Comparison of ENCODE assay signal across 20 cellular contexts in the genomic region with DNA sequence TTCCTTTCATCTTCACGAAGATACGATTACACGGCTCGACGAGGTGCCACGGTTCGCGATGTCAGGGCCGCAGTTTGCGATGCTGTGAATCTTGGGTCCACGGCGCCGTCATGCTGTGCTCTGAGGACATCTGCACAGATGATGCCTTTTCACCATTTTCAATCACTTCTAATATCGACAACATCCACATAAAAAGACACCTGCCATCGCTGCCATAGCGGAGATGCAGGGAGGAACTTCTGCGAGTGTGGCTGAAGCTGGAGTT. TPM values are rescaled to one million over a fixed set of nuclear protein-coding genes. Genes with fewer than 3 reads are reported as not detected.
DNase-seq lines count a peak whose midpoint lies in the region; FAIRE-seq and TF ChIP-seq lines count a peak whose summit lies in the region.
"Had no signal": no experiment of that assay in that cellular context is flagged by ENCODE, and none has a peak within 500 bp of the region (broad histone marks: within the 10 kb centered on the region; RNA-seq: fewer than 3 reads in every experiment).

No MANE protein-coding gene starts in this region.

- H3K18ac ChIP-seq in H9 (ENCODE audit: insufficient read length, low read depth, low read length) = no peak overlapping the region
- no peak overlapping the region for H3K18ac ChIP-seq in H1 (ENCODE audit: extremely low read depth, low read length)
- H3K18ac ChIP-seq in neuronal stem cell (ENCODE audit: low read length) = no peak overlapping the region

- no peak for TF ChIP-seq POLR2A in H1 (IDR thresholded peaks at IDR 0.05; ENCODE audit: control extremely low read depth in 1 of 2, low read depth in 2 of 2, low read length in 2 of 2)

- H3K79me1 ChIP-seq in H9 (ENCODE audit: insufficient read depth, low read depth, low read length, poor library complexity, severe bottlenecking) = no peaks in the 10 kb centered on the region
- H3K79me1 ChIP-seq in H1 (ENCODE audit: low read depth, low read length) = no peaks in the 10 kb centered on the region
- H3K79me1 ChIP-seq in neuronal stem cell (ENCODE audit: low read depth, low read length) = no peaks in the 10 kb centered on the region

- H2AK5ac ChIP-seq in H9 (ENCODE audit: insufficient read length, low read length) (no peak overlapping the region), H1 (ENCODE audit: low read depth, low read length) (no peak overlapping the region), neuronal stem cell (ENCODE audit: low read depth, low read length) (no peak overlapping the region)

- POLR2A ChIA-PET in H1 (lab: Charles Lee; ENCODE audit: partially characterized antibody) = interaction anchor here (0.9 to 9.0 kb wide), 4 partner anchors 8 to 39 kb away, joined by 3 to 77 read pairs (median 4); a partner anchor contains a TSS

- H3K36me3 Mint-ChIP-seq in H9 (ENCODE audit: insufficient read depth in 1 of 3, low read depth in 3 of 3) = peaks cover 1 to 8% (median 6%) of the 10 kb centered on the region in 3 experiments; a peak in 2 of 7 replicates

- no peak overlapping the region for H3K4me3 Mint-ChIP-seq in H9
- H3K4me3 Mint-ChIP-seq: CD4-positive, alpha-beta T cell had no signal

- H3K4me3 ChIP-seq in H1 (ENCODE audit: extremely low read depth in 1 of 4, insufficient read depth in 2 of 4, low read depth in 3 of 4, low read length in 4 of 4) (no peak overlapping the region), neuronal stem cell (ENCODE audit: low read length in 2 of 2) (no peak overlapping the region), coronary artery (no peak overlapping the region), HAP-1 (no peak overlapping the region)
- H3K4me3 ChIP-seq: BLaER1 treated with 17β-estradiol and CSF1 and Interleukin-3, amounts not matched to agents 10 nM and 100 nM had no signal

- no peak overlapping the region for H2BK5ac ChIP-seq in H9 (ENCODE audit: insufficient read length, low read length)
- no peak overlapping the region; the same call in none of the 2 replicates for H2BK5ac ChIP-seq in H1 (ENCODE audit: low read depth, low read length)
- H2BK5ac ChIP-seq in neuronal stem cell (ENCODE audit: low read length) = peak overlapping the region; percentile 13

- H3T11ph ChIP-seq in H9 (ENCODE audit: low read length) = no peak overlapping the region

- H2BK20ac ChIP-seq in H9 (ENCODE audit: low read depth, low read length, poor library complexity, severe bottlenecking) (no peak overlapping the region), H1 (ENCODE audit: low read length) (no peak overlapping the region)

- H3K4me1 Mint-ChIP-seq in H9 = no peaks in the 10 kb centered on the region

- H3K9ac ChIP-seq in H9 (ENCODE audit: extremely low read depth, insufficient read length, low read length) (no peak overlapping the region), H1 (replicated peaks in 1 of 4; ENCODE audit: extremely low read depth in 1 of 4, low read depth in 3 of 4, low read length in 3 of 4) (no peak overlapping the region), neuronal stem cell (ENCODE audit: low read depth, low read length, poor library complexity) (no peak overlapping the region)

- H4K5ac ChIP-seq in H9 (ENCODE audit: insufficient read length, low read depth, low read length) = no peak overlapping the region
- H4K5ac ChIP-seq in H1 (ENCODE audit: insufficient read length, low read depth, low read length) = no peak overlapping the region

- no peaks in the 10 kb centered on the region for H3K9me3 Mint-ChIP-seq in H9
- H3K9me3 Mint-ChIP-seq: CD4-positive, alpha-beta T cell had no signal

- TF ChIP-seq EP300 in H1 (IDR thresholded peaks at IDR 0.05; ENCODE audit: borderline replicate concordance in 1 of 2, low read depth in 2 of 2, low read length in 2 of 2) = no peak

- no peak overlapping the region for H2BK120ac ChIP-seq in H9 (ENCODE audit: low read depth, low read length, poor library complexity, severe bottlenecking)
- no peak overlapping the region for H2BK120ac ChIP-seq in H1 (replicated peaks; ENCODE audit: low read depth, low read length)
- no peak overlapping the region for H2BK120ac ChIP-seq in neuronal stem cell (ENCODE audit: low read depth, low read length)

- no peaks in the 10 kb centered on the region for H3K4me1 ChIP-seq in H9 (ENCODE audit: insufficient read depth, low read length)
- H3K4me1 ChIP-seq in H1 (replicated peaks in 1 of 4; ENCODE audit: control insufficient read depth in 3 of 4, insufficient read depth in 4 of 4, low read length in 3 of 4) = no peaks in the 10 kb centered on the region
- H3K4me1 ChIP-seq in neuronal stem cell (ENCODE audit: control insufficient read depth in 2 of 2, insufficient read depth in 1 of 2, low read depth in 1 of 2, low read length in 2 of 2) = no peaks in the 10 kb centered on the region
- no peaks in the 10 kb centered on the region for H3K4me1 ChIP-seq in HAP-1

- no peak overlapping the region for H4K91ac ChIP-seq in H9 (ENCODE audit: insufficient read length, low read depth, low read length)
- peak overlapping the region; percentile 66 for H4K91ac ChIP-seq in H1 (replicated peaks; ENCODE audit: insufficient read length, low read length)
- no peak overlapping the region for H4K91ac ChIP-seq in neuronal stem cell (ENCODE audit: low read depth, low read length, poor library complexity)

- no peak overlapping the region for H2BK15ac ChIP-seq in H9 (ENCODE audit: low read depth, low read length)
- no peak overlapping the region for H2BK15ac ChIP-seq in H1 (ENCODE audit: low read length)
- no peak overlapping the region for H2BK15ac ChIP-seq in neuronal stem cell (ENCODE audit: low read length)

- H3K56ac ChIP-seq in H9 (ENCODE audit: insufficient read length, low read depth, low read length) (no peak overlapping the region), H1 (replicated peaks; ENCODE audit: insufficient read length, low read depth, low read length) (no peak overlapping the region)

- H3K27me3 ChIP-seq in H9 (ENCODE audit: insufficient read depth, low read length) (no peaks in the 10 kb centered on the region), H1 (replicated peaks in 1 of 4; ENCODE audit: control insufficient read depth in 3 of 4, extremely low read depth in 1 of 4, insufficient read depth in 3 of 4, low read length in 3 of 4) (no peaks in the 10 kb centered on the region), neuronal stem cell (ENCODE audit: control insufficient read depth in 3 of 3, insufficient read depth in 3 of 3, low read depth in 1 of 3, low read length in 3 of 3) (no peaks in the 10 kb centered on the region), HAP-1 (ENCODE audit: low read depth) (no peaks in the 10 kb centered on the region)
- H3K27me3 ChIP-seq: BLaER1 treated with 17β-estradiol and CSF1 and Interleukin-3, amounts not matched to agents 10 nM and 100 nM had no signal

- no peak for FAIRE-seq in H1 (lab: Jason Lieb, UNC)
- FAIRE-seq: A204.1, D721Med, GM18507, H54 had no signal

- no peaks in the 10 kb centered on the region for H3K27me3 Mint-ChIP-seq in H9 (ENCODE audit: low read depth)
- H3K27me3 Mint-ChIP-seq: CD4-positive, alpha-beta T cell had no signal

- in situ Hi-C loops in HAP-1 (cut with MboI; ENCODE audit: low sequenced_read_pairs) = loop anchor here (10.0 to 25.0 kb wide), 3 partner anchors 346 to 744 kb away; a partner anchor contains a TSS

- H2AFZ ChIP-seq in H9 (ENCODE audit: low read length) = no peak overlapping the region
- no peak overlapping the region for H2AFZ ChIP-seq in H1 (ENCODE audit: low read length)
- H2AFZ ChIP-seq in neuronal stem cell (ENCODE audit: low read length) = no peak overlapping the region

- no peaks in the 10 kb centered on the region for H4K20me1 ChIP-seq in H9 (ENCODE audit: control insufficient read depth, insufficient read depth, insufficient read length)
- peaks cover 0 to 3% of the 10 kb centered on the region in 2 experiments for H4K20me1 ChIP-seq in H1 (replicated peaks in 1 of 2; ENCODE audit: control insufficient read depth in 1 of 2, insufficient read depth in 2 of 2, low read length in 2 of 2)

- no peak overlapping the region; the same call in 1 of the 2 replicates for H3K14ac ChIP-seq in H9 (ENCODE audit: insufficient read depth, low read length)
- H3K14ac ChIP-seq in H1 (ENCODE audit: insufficient read length) = no peak overlapping the region
- no peak overlapping the region for H3K14ac ChIP-seq in neuronal stem cell (ENCODE audit: low read length)

- CTCF ChIA-PET in H1 (lab: Charles Lee; ENCODE audit: partially characterized antibody) = interaction anchor here (0.6 to 2.2 kb wide), 7 partner anchors 10 to 399 kb away, joined by 3 to 6 read pairs (median 3); a partner anchor contains a TSS

- no peaks in the 10 kb centered on the region for H3K36me3 ChIP-seq in H1 (ENCODE audit: control insufficient read depth in 2 of 4, insufficient read depth in 4 of 4, low read length in 3 of 4)
- no peaks in the 10 kb centered on the region for H3K36me3 ChIP-seq in neuronal stem cell (replicated peaks in 1 of 2; ENCODE audit: control insufficient read depth in 2 of 2, insufficient read depth in 2 of 2, low read length in 2 of 2)
- H3K36me3 ChIP-seq in HAP-1 (replicated peaks) = no peaks in the 10 kb centered on the region

- H3K23ac ChIP-seq in H9 (ENCODE audit: insufficient read length, low read depth, low read length) (no peak overlapping the region), H1 (ENCODE audit: insufficient read length) (no peak overlapping the region), neuronal stem cell (ENCODE audit: low read depth, low read length, poor library complexity) (peak overlapping the region; percentile 25)

- H3K27ac ChIP-seq in H9 (ENCODE audit: insufficient read length, low read depth, low read length) (no peak overlapping the region), H1 (ENCODE audit: low read depth, low read length) (no peak overlapping the region), neuronal stem cell (replicated peaks; ENCODE audit: low read length) (no peak overlapping the region), coronary artery (no peak overlapping the region)

- H3K4ac ChIP-seq in H9 (ENCODE audit: low read depth, low read length) = no peak overlapping the region
- no peak overlapping the region for H3K4ac ChIP-seq in H1 (replicated peaks; ENCODE audit: insufficient read length, low read depth, low read length)
- H3K4ac ChIP-seq in neuronal stem cell (ENCODE audit: low read length) = no peak overlapping the region

- DNase-seq in H9 (no peak), H1 (ENCODE audit: low read depth in 1 of 2, low spot score in 2 of 2) (no peak), neuronal stem cell (ENCODE audit: low spot score) (no peak), coronary artery (ENCODE audit: low spot score) (no peak), HAP-1 (ENCODE audit: low spot score in 2 of 2) (no peak)
- DNase-seq: AML-193; CD4-positive, alpha-beta T cell; NCI-H1092; NCI-H1417 treated with DMSO at 0.1 percent for 48 hours; NCI-H1694 treated with DMSO at 0.1 percent for 48 hours; NCI-H2081; NCI-H2227 treated with DMSO at 0.1 percent for 48 hours; NCI-H526 treated with DMSO at 0.1 percent for 48 hours; RPMI8226; SHP77 had no signal

- H4K8ac ChIP-seq in H9 (replicated peaks; ENCODE audit: insufficient read length, low read depth, low read length) = no peak overlapping the region
- H4K8ac ChIP-seq in H1 (ENCODE audit: extremely low read depth, insufficient read depth, low read length) = no peak overlapping the region
- no peak overlapping the region for H4K8ac ChIP-seq in neuronal stem cell (ENCODE audit: low read depth, low read length)

- no peak for TF ChIP-seq RAD21 in H1 (IDR thresholded peaks at IDR 0.05 in 1 of 2, conservative IDR thresholded peaks at IDR 0.05 in 1 of 2; ENCODE audit: low read depth in 2 of 2, low read length in 2 of 2)

- no peak overlapping the region for H3K4me2 ChIP-seq in H9 (ENCODE audit: insufficient read depth, insufficient read length, low read length)
- H3K4me2 ChIP-seq in H1 (ENCODE audit: insufficient read depth in 1 of 2, low read depth in 2 of 2, low read length in 2 of 2) = no peak overlapping the region
- H3K4me2 ChIP-seq in neuronal stem cell (ENCODE audit: insufficient read depth, low read length, poor library complexity, severe bottlenecking) = no peak overlapping the region
- H3K4me2 ChIP-seq: BLaER1 treated with 17β-estradiol and CSF1 and Interleukin-3, amounts not matched to agents 10 nM and 100 nM had no signal

- TF ChIP-seq CTCF in H9 (conservative IDR thresholded peaks at IDR 0.05) (no peak), H1 (IDR thresholded peaks at IDR 0.05; ENCODE audit: control extremely low read depth in 1 of 3, insufficient read depth in 1 of 3, low read depth in 1 of 3, low read length in 3 of 3) (no peak), coronary artery (IDR thresholded peaks at IDR 0.05) (no peak)

- H3K9me3 ChIP-seq in H9 (ENCODE audit: control insufficient read depth, low read depth, low read length) = no peaks in the 10 kb centered on the region
- H3K9me3 ChIP-seq in H1 (ENCODE audit: insufficient read depth in 2 of 2, low read depth in 1 of 2, low read length in 1 of 2) = no peaks in the 10 kb centered on the region
- no peaks in the 10 kb centered on the region for H3K9me3 ChIP-seq in neuronal stem cell (replicated peaks in 1 of 2; ENCODE audit: control insufficient read depth in 2 of 2, insufficient read depth in 1 of 2, low read depth in 1 of 2, low read length in 2 of 2)
- H3K9me3 ChIP-seq in HAP-1 = no peaks in the 10 kb centered on the region
- H3K9me3 ChIP-seq: BLaER1 treated with 17β-estradiol and CSF1 and Interleukin-3, amounts not matched to agents 10 nM and 100 nM had no signal

- no CpG with 5 or more reads among the region's 17 CpGs for WGBS in H9 (ENCODE audit: extremely low coverage, insufficient read length, low lambda C conversion rate)
- 96% methylated on average over 17 of the region's 17 CpGs; no CpG with 5 or more reads in 1 of the 2 experiments for WGBS in H1 (ENCODE audit: extremely low coverage in 1 of 2, insufficient coverage in 1 of 2, insufficient read length in 1 of 2, insufficient replicate concordance in 2 of 2, low coverage in 1 of 2, low lambda C conversion rate in 2 of 2, missing lambda C conversion rate in 1 of 2), 2 experiments
- WGBS in neuronal stem cell (ENCODE audit: extremely low coverage in 2 of 2, insufficient read length in 2 of 2, insufficient replicate concordance in 1 of 2), 2 donors = no CpG with 5 or more reads among the region's 17 CpGs

- H3K27ac Mint-ChIP-seq in H9 = peak overlapping the region in 2 of 3 experiments; percentile 68 to 84; a peak in 5 of 7 replicates
- H3K27ac Mint-ChIP-seq: CD4-positive, alpha-beta T cell had no signal

- no peak overlapping the region for H2BK12ac ChIP-seq in H9 (ENCODE audit: insufficient read length, low read depth, low read length)
- H2BK12ac ChIP-seq in H1 (ENCODE audit: low read depth, low read length) = 0 out of 2 replicates have a peak overlapping the region, but pooled peaks have one; percentile 17
- H2BK12ac ChIP-seq in neuronal stem cell (ENCODE audit: low read length) = no peak overlapping the region

- H3K23me2 ChIP-seq in H9 (ENCODE audit: insufficient read length, low read depth, low read length, poor library complexity, severe bottlenecking) (no peaks in the 10 kb centered on the region), H1 (ENCODE audit: low read depth, low read length) (no peaks in the 10 kb centered on the region)

- H3K79me2 ChIP-seq in H9 (ENCODE audit: insufficient read depth, low read length) (no peaks in the 10 kb centered on the region), H1 (ENCODE audit: control insufficient read depth in 1 of 2, insufficient read depth in 2 of 2, low read length in 2 of 2) (no peaks in the 10 kb centered on the region)

RNA-seq across cellular contexts. Expression of a gene that starts 6.8 kb away (rescaled TPM):
- total RNA-seq in H9 (2021) = 246 and 254 TPM in 2 replicates
- 221 and 244 TPM in 2 replicates for total RNA-seq in H1 (2021; fragmentation: NEBNext Ultra II Directional; extraction: Animal tissue kit (Norgen Biotek cat#: 25700))
- 267 and 272 TPM in 2 replicates for polyA plus RNA-seq in H1 (2011; rRNA removed)
- polyA plus RNA-seq in H1 (2011; cell fraction: cytosol; rRNA removed) = 183 TPM
- polyA plus RNA-seq in H1 (2011; cell fraction: nucleus; rRNA removed) = 229 TPM
- polyA plus RNA-seq in H1 (2012, experiment 1 of 2) = 277 to 336 TPM (median 307 TPM) in 4 replicates
- 319 TPM for polyA plus RNA-seq in H1 (2012, experiment 2 of 2)
- 268 TPM for polyA plus RNA-seq in H1 (2013, experiment 1 of 2)
- 292 TPM for polyA plus RNA-seq in H1 (2013, experiment 2 of 2)
- polyA minus RNA-seq in H1 (2011; rRNA and poly(A)+ RNA removed) = 35.1 and 46.4 TPM in 2 replicates
- polyA minus RNA-seq in H1 (2011; cell fraction: cytosol; rRNA and poly(A)+ RNA removed) = 153 TPM
- polyA minus RNA-seq in H1 (2011; cell fraction: nucleus; rRNA and poly(A)+ RNA removed) = 113 TPM
- 146 TPM for polyA plus RNA-seq in neuronal stem cell (2013, experiment 1 of 2)
- polyA plus RNA-seq in neuronal stem cell (2013, experiment 2 of 2) = 150 TPM

RNA-seq across cellular contexts. Expression of a gene that starts 15.0 kb away (rescaled TPM):
- total RNA-seq in H9 (2021) = 74.1 and 79.7 TPM in 2 replicates
- total RNA-seq in H1 (2021; fragmentation: NEBNext Ultra II Directional; extraction: Animal tissue kit (Norgen Biotek cat#: 25700)) = 95.4 and 96.5 TPM in 2 replicates
- 76.7 and 141 TPM in 2 replicates for polyA plus RNA-seq in H1 (2011; rRNA removed)
- 58.9 TPM for polyA plus RNA-seq in H1 (2011; cell fraction: cytosol; rRNA removed)
- 87.0 TPM for polyA plus RNA-seq in H1 (2011; cell fraction: nucleus; rRNA removed)
- polyA plus RNA-seq in H1 (2012, experiment 1 of 2) = 38.0 to 88.5 TPM (median 80.4 TPM) in 4 replicates
- 81.9 TPM for polyA plus RNA-seq in H1 (2012, experiment 2 of 2)
- polyA plus RNA-seq in H1 (2013, experiment 1 of 2) = 43.2 TPM
- polyA plus RNA-seq in H1 (2013, experiment 2 of 2) = 40.8 TPM
- polyA minus RNA-seq in H1 (2011; rRNA and poly(A)+ RNA removed) = 33.2 and 36.2 TPM in 2 replicates
- 144 TPM for polyA minus RNA-seq in H1 (2011; cell fraction: cytosol; rRNA and poly(A)+ RNA removed)
- 89.1 TPM for polyA minus RNA-seq in H1 (2011; cell fraction: nucleus; rRNA and poly(A)+ RNA removed)
- polyA plus RNA-seq in neuronal stem cell (2013, experiment 1 of 2) = 40.6 TPM
- polyA plus RNA-seq in neuronal stem cell (2013, experiment 2 of 2) = 40.0 TPM

RNA-seq across cellular contexts. Expression of a gene that starts 33.5 kb away (rescaled TPM):
- total RNA-seq in H9 (2021) = 67.8 and 71.1 TPM in 2 replicates
- total RNA-seq in H1 (2021; fragmentation: NEBNext Ultra II Directional; extraction: Animal tissue kit (Norgen Biotek cat#: 25700)) = 63.6 and 67.5 TPM in 2 replicates
- polyA plus RNA-seq in H1 (2011; rRNA removed) = 42.3 and 62.6 TPM in 2 replicates
- polyA plus RNA-seq in H1 (2011; cell fraction: cytosol; rRNA removed) = 43.1 TPM
- polyA plus RNA-seq in H1 (2011; cell fraction: nucleus; rRNA removed) = 361 TPM
- 37.5 to 75.6 TPM (median 65.9 TPM) in 4 replicates for polyA plus RNA-seq in H1 (2012, experiment 1 of 2)
- polyA plus RNA-seq in H1 (2012, experiment 2 of 2) = 43.7 TPM
- 76.1 TPM for polyA plus RNA-seq in H1 (2013, experiment 1 of 2)
- 73.2 TPM for polyA plus RNA-seq in H1 (2013, experiment 2 of 2)
- 19.7 and 34.2 TPM in 2 replicates for polyA minus RNA-seq in H1 (2011; rRNA and poly(A)+ RNA removed)
- polyA minus RNA-seq in H1 (2011; cell fraction: cytosol; rRNA and poly(A)+ RNA removed) = 33.0 TPM
- 63.0 TPM for polyA minus RNA-seq in H1 (2011; cell fraction: nucleus; rRNA and poly(A)+ RNA removed)
- 8.0 TPM for polyA plus RNA-seq in neuronal stem cell (2013, experiment 1 of 2)
- 9.2 TPM for polyA plus RNA-seq in neuronal stem cell (2013, experiment 2 of 2)

RNA-seq across cellular contexts. Expression of a gene that starts 38.2 kb away (rescaled TPM):
- 20.0 and 20.3 TPM in 2 replicates for total RNA-seq in H9 (2021)
- 17.8 and 22.4 TPM in 2 replicates for total RNA-seq in H1 (2021; fragmentation: NEBNext Ultra II Directional; extraction: Animal tissue kit (Norgen Biotek cat#: 25700))
- polyA plus RNA-seq in H1 (2011; rRNA removed) = 8.9 and 12.7 TPM in 2 replicates
- 9.8 TPM for polyA plus RNA-seq in H1 (2011; cell fraction: cytosol; rRNA removed)
- 28.1 TPM for polyA plus RNA-seq in H1 (2011; cell fraction: nucleus; rRNA removed)
- 15.7 to 17.2 TPM (median 16.7 TPM) in 4 replicates for polyA plus RNA-seq in H1 (2012, experiment 1 of 2)
- polyA plus RNA-seq in H1 (2012, experiment 2 of 2) = 11.6 TPM
- polyA plus RNA-seq in H1 (2013, experiment 1 of 2) = 14.6 TPM
- 15.0 TPM for polyA plus RNA-seq in H1 (2013, experiment 2 of 2)
- polyA minus RNA-seq in H1 (2011; rRNA and poly(A)+ RNA removed) = 7.5 and 10.5 TPM in 2 replicates
- polyA minus RNA-seq in H1 (2011; cell fraction: cytosol; rRNA and poly(A)+ RNA removed) = 10.6 TPM
- polyA minus RNA-seq in H1 (2011; cell fraction: nucleus; rRNA and poly(A)+ RNA removed) = 22.3 TPM
- 9.6 TPM for polyA plus RNA-seq in neuronal stem cell (2013, experiment 1 of 2)
- 9.1 TPM for polyA plus RNA-seq in neuronal stem cell (2013, experiment 2 of 2)

RNA-seq across cellular contexts. Expression of a gene that starts 38.4 kb away (rescaled TPM):
- total RNA-seq in H9 (2021) = 90.3 and 102 TPM in 2 replicates
- 94.0 and 98.7 TPM in 2 replicates for total RNA-seq in H1 (2021; fragmentation: NEBNext Ultra II Directional; extraction: Animal tissue kit (Norgen Biotek cat#: 25700))
- 113 and 133 TPM in 2 replicates for polyA plus RNA-seq in H1 (2011; rRNA removed)
- 98.2 TPM for polyA plus RNA-seq in H1 (2011; cell fraction: cytosol; rRNA removed)
- polyA plus RNA-seq in H1 (2011; cell fraction: nucleus; rRNA removed) = 131 TPM
- polyA plus RNA-seq in H1 (2012, experiment 1 of 2) = 129 to 276 TPM (median 222 TPM) in 4 replicates
- 213 TPM for polyA plus RNA-seq in H1 (2012, experiment 2 of 2)
- polyA plus RNA-seq in H1 (2013, experiment 1 of 2) = 84.6 TPM
- polyA plus RNA-seq in H1 (2013, experiment 2 of 2) = 84.6 TPM
- 61.8 and 63.2 TPM in 2 replicates for polyA minus RNA-seq in H1 (2011; rRNA and poly(A)+ RNA removed)
- polyA minus RNA-seq in H1 (2011; cell fraction: cytosol; rRNA and poly(A)+ RNA removed) = 31.9 TPM
- polyA minus RNA-seq in H1 (2011; cell fraction: nucleus; rRNA and poly(A)+ RNA removed) = 47.8 TPM
- 57.0 TPM for polyA plus RNA-seq in neuronal stem cell (2013, experiment 1 of 2)
- polyA plus RNA-seq in neuronal stem cell (2013, experiment 2 of 2) = 58.2 TPM
